Comparison of ENCODE assay signal across 8 cellular contexts in genomic region chrX:15143050-15143824, GRCh38.
DNase-seq lines count a peak whose midpoint lies in the region; ATAC-seq and TF ChIP-seq lines count a peak whose summit lies in the region.

No MANE protein-coding gene starts in this region.

- WGBS in heart right ventricle, 2 donors: 20 to 21% methylated on average over 6 of the region's 6 CpGs

- H3K4me1 ChIP-seq in heart right ventricle: no peaks in the 10 kb centered on the region

- H3K36me3 ChIP-seq in heart right ventricle: no peaks in the 10 kb centered on the region

- no peaks in the 10 kb centered on the region for H3K9me3 ChIP-seq in heart right ventricle

- TF ChIP-seq CTCF in AG10803 (conservative IDR thresholded peaks at IDR 0.05; ENCODE audit: low read length) (peak; percentile 76), heart right ventricle (IDR thresholded peaks at IDR 0.05) (peak; percentile 19 to 69 (median 64)), retinal pigment epithelial cell (conservative IDR thresholded peaks at IDR 0.05; ENCODE audit: low read depth, low read length) (peak; percentile 73)

- H3K4me3 ChIP-seq in AG10803 (ENCODE audit: low read length): no peak overlapping the region
- no peak overlapping the region for H3K4me3 ChIP-seq in heart right ventricle
- H3K4me3 ChIP-seq in retinal pigment epithelial cell (ENCODE audit: low read length): no peak overlapping the region

- DNase-seq in AG10803 (ENCODE audit: low read depth) (peak; percentile 24), HPDE6-E6E7 (ENCODE audit: extremely low spot score) (peak; percentile 33), RPMI8226 (peak; percentile 55), heart right ventricle (peak; percentile 11 to 15), retinal pigment epithelial cell (ENCODE audit: low read depth) (no peak), MV-4-11 (lab: John Stamatoyannopoulos, UW) (no peak)
- DNase-seq in activated naive CD4-positive, alpha-beta T cell treated with anti-CD3 and anti-CD28 coated beads, Interleukin-2, amount 50 U/mL, for 16 hours: peak; percentile 60

- ATAC-seq in GM18517 (IDR thresholded peaks at IDR 0.05; ENCODE audit: unreplicated experiment) (peak; percentile 71), heart right ventricle (peak in 2 of 8 donors; percentile 42 to 43)

- no peak overlapping the region for H3K27ac ChIP-seq in heart right ventricle

- intact Hi-C loops in heart right ventricle (cut with DNase I): loop anchor here in 7 of 10 donors (2.0 to 10.0 kb wide), 6 partner anchors 1046 to 1106 kb away; no protein-coding TSS in a partner anchor

- peaks cover 0 to 50% (median 0%) of the 10 kb centered on the region in 7 donors for H3K27me3 ChIP-seq in heart right ventricle

Comparison
In these comparisons a context has a peak if more than half of its experiments do, and no peak if none do; other contexts are left out.
1. DNase-seq: peak in AG10803 (single experiment), HPDE6-E6E7 (single experiment), RPMI8226 (single experiment), activated naive CD4-positive, alpha-beta T cell treated with anti-CD3 and anti-CD28 coated beads, Interleukin-2, amount 50 U/mL, for 16 hours (single experiment) and heart right ventricle (2 of 2); none in retinal pigment epithelial cell (single experiment) and MV-4-11 (single experiment).
2. Peak in every context shown above with its lines, with median percentiles within 50 percentile points of each other: CTCF ChIP-seq.